Comparison of ENCODE assay signal across 11 cellular contexts in the genomic region with DNA sequence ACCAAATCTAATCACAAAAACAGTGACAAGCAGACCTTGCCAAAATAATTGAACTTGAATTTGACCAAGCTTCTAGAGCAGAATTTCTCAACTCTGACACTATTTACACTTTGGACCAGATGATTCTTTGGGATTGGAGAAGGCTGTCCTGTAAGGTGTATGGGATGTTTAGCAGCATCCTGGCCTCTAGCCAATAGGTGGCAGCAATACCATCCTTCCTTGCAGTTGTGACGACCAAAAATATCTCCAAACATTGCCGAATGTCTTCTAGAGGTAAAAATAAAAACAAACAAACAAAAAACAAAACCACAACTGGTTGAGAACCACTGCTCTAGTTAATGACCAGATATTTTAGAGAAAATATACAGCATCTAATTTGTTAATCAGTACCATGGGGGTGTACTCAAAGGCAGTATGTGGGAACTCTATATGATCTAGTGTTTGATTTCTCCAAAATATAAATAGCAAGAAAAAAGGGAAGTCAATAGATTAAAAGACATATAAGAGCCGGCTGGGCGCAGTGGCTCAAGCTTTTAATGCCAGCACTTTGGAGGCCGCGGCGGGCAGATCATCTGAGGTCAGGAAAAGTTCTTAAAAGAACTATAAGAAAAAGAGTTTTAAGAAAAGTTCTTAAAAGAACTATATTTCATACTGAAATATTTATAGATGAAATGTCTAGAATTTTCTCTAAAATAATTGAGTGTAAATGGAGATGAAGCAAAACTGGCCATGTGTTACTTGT.
DNase-seq lines count a peak whose midpoint lies in the region; ATAC-seq and TF ChIP-seq lines count a peak whose summit lies in the region.
"Had no signal": no experiment of that assay in that cellular context is flagged by ENCODE, and none has a peak within 500 bp of the region (broad histone marks: within the 10 kb centered on the region; RNA-seq: fewer than 3 reads in every experiment).

No MANE protein-coding gene starts in this region.

- H3F3A ChIP-seq in GM23338 (replicated peaks; ENCODE audit: low read depth) (no peaks in the 10 kb centered on the region), PC-3 (ENCODE audit: low read length, unreplicated experiment) (no peaks in the 10 kb centered on the region)

- no peak overlapping the region for H3K9ac ChIP-seq in PC-3 (ENCODE audit: low read length)

- no peaks in the 10 kb centered on the region for H3K9me3 ChIP-seq in PC-3 (ENCODE audit: low read length)

- POLR2A ChIA-PET in WTC11 (lab: Charles Lee) (no interaction called here), PC-3 (lab: Charles Lee; ENCODE audit: unreplicated experiment) (no interaction called here)

- H3K4me1 ChIP-seq in GM23338 (ENCODE audit: insufficient read depth): peaks cover 11% of the 10 kb centered on the region; the same call in 1 of the 2 replicates
- H3K4me1 ChIP-seq in PC-3 (ENCODE audit: insufficient read depth, low read length): no peaks in the 10 kb centered on the region

- peaks cover 14% of the 10 kb centered on the region for H3K27me3 Mint-ChIP-seq in activated naive CD4-positive, alpha-beta T cell treated with anti-CD3 and anti-CD28 coated beads for 36 hours (ENCODE audit: low read depth)
- H3K27me3 Mint-ChIP-seq in GM23338 (ENCODE audit: insufficient read depth, low read depth, poor library complexity) (peaks cover 6% of the 10 kb centered on the region), WTC11 (ENCODE audit: low read depth) (peaks cover 12% of the 10 kb centered on the region), progenitor cell of endocrine pancreas (no peaks in the 10 kb centered on the region)

- peak; percentile 48 for DNase-seq in activated naive CD4-positive, alpha-beta T cell treated with anti-CD3 and anti-CD28 coated beads for 36 hours
- no peak for DNase-seq in activated naive CD4-positive, alpha-beta T cell treated with anti-CD3 and anti-CD28 coated beads, Interleukin-2, amount 50 U/mL, for 16 hours
- DNase-seq in GM23338 (ENCODE audit: low spot score): peak; percentile 64
- no peak for DNase-seq in WTC11 (ENCODE audit: low spot score)
- DNase-seq in progenitor cell of endocrine pancreas (ENCODE audit: low spot score, unreplicated experiment): no peak
- DNase-seq in glomerular visceral epithelial cell (ENCODE audit: extremely low spot score): no peak
- no peak for DNase-seq in PC-3
- DNase-seq: NCI-H510A treated with DMSO at 0.1 percent for 48 hours, stomach had no signal

- no peak overlapping the region for H3K27ac Mint-ChIP-seq in activated naive CD4-positive, alpha-beta T cell treated with anti-CD3 and anti-CD28 coated beads for 36 hours
- H3K27ac Mint-ChIP-seq in GM23338: no peak overlapping the region
- no peak overlapping the region for H3K27ac Mint-ChIP-seq in WTC11
- no peak overlapping the region for H3K27ac Mint-ChIP-seq in progenitor cell of endocrine pancreas
- H3K27ac Mint-ChIP-seq: dendritic cell treated with granulocyte-macrophage colony-stimulating factor and Interleukin-4, amounts not matched to agents 40 ng/mL and 50 ng/mL, for 4 days had no signal

- H4K20me1 ChIP-seq in GM23338 (replicated peaks; ENCODE audit: insufficient read depth): no peaks in the 10 kb centered on the region
- no peaks in the 10 kb centered on the region for H4K20me1 ChIP-seq in PC-3 (ENCODE audit: low read length)

- H2AFZ ChIP-seq in GM23338 (no peak overlapping the region), PC-3 (ENCODE audit: low read length) (no peak overlapping the region)

- peaks cover 9% of the 10 kb centered on the region for H3K4me1 Mint-ChIP-seq in activated naive CD4-positive, alpha-beta T cell treated with anti-CD3 and anti-CD28 coated beads for 36 hours (ENCODE audit: low read depth)
- H3K4me1 Mint-ChIP-seq in GM23338 (peaks cover 7% of the 10 kb centered on the region; the same call in 2 of the 3 replicates), WTC11 (peaks cover 9% of the 10 kb centered on the region), progenitor cell of endocrine pancreas (ENCODE audit: low read depth) (peaks cover 9% of the 10 kb centered on the region)

- H3K79me2 ChIP-seq in GM23338 (replicated peaks; ENCODE audit: insufficient read depth) (no peaks in the 10 kb centered on the region), PC-3 (ENCODE audit: low read length) (no peaks in the 10 kb centered on the region)

- intact Hi-C loops in activated naive CD4-positive, alpha-beta T cell treated with anti-CD3 and anti-CD28 coated beads for 36 hours (cut with micrococcal nuclease): loop anchor here (10.0 kb wide), 6 partner anchors 95 to 1005 kb away; a partner anchor contains a TSS
- intact Hi-C loops in PC-3 (cut with micrococcal nuclease): no loop called here

- H3K4me2 ChIP-seq in GM23338: no peak overlapping the region
- no peak overlapping the region for H3K4me2 ChIP-seq in PC-3 (ENCODE audit: low read length)

- no peak overlapping the region for H3K4me3 Mint-ChIP-seq in activated naive CD4-positive, alpha-beta T cell treated with anti-CD3 and anti-CD28 coated beads for 36 hours
- H3K4me3 Mint-ChIP-seq in GM23338 (no peak overlapping the region), WTC11 (no peak overlapping the region), progenitor cell of endocrine pancreas (ENCODE audit: low read depth) (no peak overlapping the region)
- H3K4me3 Mint-ChIP-seq: dendritic cell treated with granulocyte-macrophage colony-stimulating factor and Interleukin-4, amounts not matched to agents 40 ng/mL and 50 ng/mL, for 4 days had no signal

- H3K9me3 Mint-ChIP-seq in activated naive CD4-positive, alpha-beta T cell treated with anti-CD3 and anti-CD28 coated beads for 36 hours: peaks cover 19% of the 10 kb centered on the region
- H3K9me3 Mint-ChIP-seq in GM23338 (peaks cover 35% of the 10 kb centered on the region), WTC11 (peaks cover 31% of the 10 kb centered on the region), progenitor cell of endocrine pancreas (ENCODE audit: low read depth) (peaks cover 16% of the 10 kb centered on the region)

- H3K36me3 ChIP-seq in GM23338 (ENCODE audit: insufficient read depth) (no peaks in the 10 kb centered on the region), PC-3 (ENCODE audit: low read depth, low read length) (no peaks in the 10 kb centered on the region)
- H3K36me3 ChIP-seq: stomach had no signal

- peaks cover 8% of the 10 kb centered on the region for H3K36me3 Mint-ChIP-seq in activated naive CD4-positive, alpha-beta T cell treated with anti-CD3 and anti-CD28 coated beads for 36 hours (ENCODE audit: low read depth)
- peaks cover 12% of the 10 kb centered on the region; the same call in 2 of the 3 replicates for H3K36me3 Mint-ChIP-seq in GM23338 (ENCODE audit: low read depth)
- peaks cover 25% of the 10 kb centered on the region for H3K36me3 Mint-ChIP-seq in WTC11
- H3K36me3 Mint-ChIP-seq in progenitor cell of endocrine pancreas (ENCODE audit: insufficient read depth): peaks cover 3% of the 10 kb centered on the region

- TF ChIP-seq CTCF in GM23338 (conservative IDR thresholded peaks at IDR 0.05; ENCODE audit: low read depth in 2 of 2): peak; percentile 73 to 77
- TF ChIP-seq CTCF in WTC11 (IDR thresholded peaks at IDR 0.05): 0 out of 2 replicates have a peak, but pooled peaks have one; percentile 18
- TF ChIP-seq CTCF in progenitor cell of endocrine pancreas (IDR thresholded peaks at IDR 0.05; ENCODE audit: unreplicated experiment): peak; percentile 57
- no peak for TF ChIP-seq CTCF in PC-3 (conservative IDR thresholded peaks at IDR 0.05; ENCODE audit: low read depth, low read length)

- H3K4me3 ChIP-seq in GM23338 (no peak overlapping the region), PC-3 (ENCODE audit: low read length) (no peak overlapping the region)
- H3K4me3 ChIP-seq: stomach had no signal

- CTCF ChIA-PET in activated naive CD4-positive, alpha-beta T cell treated with anti-CD3 and anti-CD28 coated beads for 36 hours (lab: Charles Lee): interaction anchor here (0.6 to 0.7 kb wide), 2 partner anchors 31 to 383 kb away, joined by 3 read pairs; no protein-coding TSS in a partner anchor
- CTCF ChIA-PET in WTC11 (lab: Charles Lee): no interaction called here
- CTCF ChIA-PET in PC-3 (lab: Charles Lee): no interaction called here

- ATAC-seq in GM23338 (no peak), WTC11 (peak; percentile 30), PC-3 (no peak), HG03108 (IDR thresholded peaks at IDR 0.05; ENCODE audit: unreplicated experiment) (no peak)

- H3K9me2 ChIP-seq in GM23338 (ENCODE audit: insufficient read depth) (no peaks in the 10 kb centered on the region), PC-3 (replicated peaks; ENCODE audit: low read length) (no peaks in the 10 kb centered on the region)

- no peak overlapping the region for H3K27ac ChIP-seq in GM23338 (ENCODE audit: low read depth)
- H3K27ac ChIP-seq in PC-3 (ENCODE audit: low read length): no peak overlapping the region
- H3K27ac ChIP-seq: stomach had no signal

- no TSS peak for BruUV-seq in PC-3 (replicated peaks; lab: Mats Ljungman, UMichigan)

- 0 out of 2 replicates have a peak, but pooled peaks cover 8% of the 10 kb centered on the region for H3K27me3 ChIP-seq in GM23338 (ENCODE audit: insufficient read depth)
- H3K27me3 ChIP-seq in PC-3 (ENCODE audit: low read length): no peaks in the 10 kb centered on the region
- H3K27me3 ChIP-seq: stomach had no signal

TF ChIP-seq in GM23338, 12 proteins besides CTCF, POLR2A, EP300 and RAD21 (continues in another document):
- no peak for TF ChIP-seq POLR2AphosphoS5 (IDR thresholded peaks at IDR 0.05; ENCODE audit: low read depth)
- no peak for TF ChIP-seq CREB1 (CRISPR knock-in tag; IDR thresholded peaks at IDR 0.05; ENCODE audit: low read depth)
- no peak for TF ChIP-seq EZH2phosphoT487 (IDR thresholded peaks at IDR 0.05; ENCODE audit: unreplicated experiment)

TF ChIP-seq in WTC11, 78 proteins besides CTCF, POLR2A, EP300 and RAD21 (continues in another document):
- no peak for TF ChIP-seq MXD4 (CRISPR knock-in tag; IDR thresholded peaks at IDR 0.05; ENCODE audit: borderline replicate concordance)
- no peak for TF ChIP-seq ZNF671 (CRISPR knock-in tag; IDR thresholded peaks at IDR 0.05)
- TF ChIP-seq FOXP1 (CRISPR knock-in tag; IDR thresholded peaks at IDR 0.05; ENCODE audit: borderline replicate concordance): no peak
- TF ChIP-seq ETV6 (CRISPR knock-in tag; IDR thresholded peaks at IDR 0.05): no peak
- no peak for TF ChIP-seq GTF2I (CRISPR knock-in tag; conservative IDR thresholded peaks at IDR 0.05)
- TF ChIP-seq, protein P1, sequence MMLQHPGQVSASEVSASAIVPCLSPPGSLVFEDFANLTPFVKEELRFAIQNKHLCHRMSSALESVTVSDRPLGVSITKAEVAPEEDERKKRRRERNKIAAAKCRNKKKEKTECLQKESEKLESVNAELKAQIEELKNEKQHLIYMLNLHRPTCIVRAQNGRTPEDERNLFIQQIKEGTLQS (CRISPR knock-in tag; conservative IDR thresholded peaks at IDR 0.05): no peak
- no peak for TF ChIP-seq IRF2 (CRISPR knock-in tag; IDR thresholded peaks at IDR 0.05; ENCODE audit: borderline replicate concordance, low read depth)
- TF ChIP-seq SOX15 (CRISPR knock-in tag; IDR thresholded peaks at IDR 0.05): no peak
- no peak for TF ChIP-seq FOXJ3 (CRISPR knock-in tag; IDR thresholded peaks at IDR 0.05; ENCODE audit: borderline replicate concordance)
- TF ChIP-seq OVOL2 (CRISPR knock-in tag; IDR thresholded peaks at IDR 0.05; ENCODE audit: borderline replicate concordance): no peak

Comparison
In these comparisons a context has a peak if more than half of its experiments do, and no peak if none do; other contexts are left out.
1. DNase-seq: peak in activated naive CD4-positive, alpha-beta T cell treated with anti-CD3 and anti-CD28 coated beads for 36 hours (single experiment) and GM23338 (single experiment); none in activated naive CD4-positive, alpha-beta T cell treated with anti-CD3 and anti-CD28 coated beads, Interleukin-2, amount 50 U/mL, for 16 hours (single experiment), WTC11 (single experiment), progenitor cell of endocrine pancreas (single experiment), glomerular visceral epithelial cell (single experiment) and PC-3 (single experiment).